Comparison of ENCODE assay signal across 24 cellular contexts in the genomic region with DNA sequence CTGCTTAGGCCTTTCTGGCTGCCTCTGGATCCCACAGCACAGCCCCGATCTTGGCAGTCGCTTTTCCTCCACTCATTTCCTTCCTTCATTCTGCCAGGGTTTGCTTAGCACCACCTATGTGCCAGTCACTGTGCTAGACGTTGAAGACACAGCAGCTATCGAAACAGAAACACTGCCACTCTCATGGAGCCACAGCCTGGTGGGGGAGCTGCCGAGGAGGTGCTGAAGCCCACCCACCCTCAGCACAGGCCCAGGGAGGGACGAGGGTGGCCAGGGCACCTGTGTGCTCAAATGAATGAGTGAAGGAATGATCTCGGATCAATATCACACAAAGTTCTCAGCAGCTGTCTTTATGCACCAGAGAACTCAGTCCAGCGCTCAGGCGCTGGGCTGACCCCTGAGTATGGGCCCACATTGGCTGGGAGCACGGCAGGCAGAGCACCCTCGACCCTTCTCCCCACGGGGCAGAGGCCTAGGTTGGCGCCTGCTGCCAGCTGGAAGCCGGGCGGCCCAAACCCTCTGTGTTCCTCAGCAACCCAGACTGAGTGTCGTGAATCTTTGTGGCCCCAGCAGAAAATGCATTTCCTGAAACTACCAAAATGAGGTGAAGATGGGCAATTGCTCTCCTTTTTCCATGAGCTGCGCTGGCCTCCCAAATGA.
"Had no signal": no experiment of that assay in that cellular context is flagged by ENCODE, and none has a peak within 500 bp of the region (broad histone marks: within the 10 kb centered on the region; RNA-seq: fewer than 3 reads in every experiment).

No MANE protein-coding gene starts in this region.

- H3K4me2 ChIP-seq: KMS-11 had no signal

- H3K36me3 ChIP-seq: Peyer's patch had no signal

- H3K9me3 Mint-ChIP-seq: activated naive CD4-positive, alpha-beta T cell treated with anti-CD3 and anti-CD28 coated beads, Interleukin-2, amount 50 U/mL, for 24 hours; central memory CD8-positive, alpha-beta T cell; T-helper 1 cell treated with Interleukin-12 subunit alpha and Interleukin-12 subunit beta and Interleukin-4 antibody, amounts not matched to agents 30 μg/mL and 1 μg/mL, for 36 hours had no signal

- H3K4me1 ChIP-seq: Peyer's patch had no signal

- H3K27ac ChIP-seq: KMS-11, Peyer's patch, RWPE1 had no signal

- H3K27me3 ChIP-seq: Peyer's patch had no signal

- H3K9ac ChIP-seq: KMS-11 had no signal

- H3K4me3 Mint-ChIP-seq: activated CD8-positive, alpha-beta T cell treated with anti-CD3 and anti-CD28 coated beads, Interleukin-2, amount 10 ng/mL, durations not matched to agents 7 days and 5 days; activated naive CD4-positive, alpha-beta T cell treated with anti-CD3 and anti-CD28 coated beads, Interleukin-2, amount 50 U/mL, for 24 hours; central memory CD8-positive, alpha-beta T cell; T-helper 1 cell treated with Interleukin-12 subunit alpha and Interleukin-12 subunit beta and Interleukin-4 antibody, amounts not matched to agents 30 μg/mL and 1 μg/mL, for 36 hours had no signal

- H3K9me3 ChIP-seq: Peyer's patch had no signal

- FAIRE-seq: bronchial epithelial cell had no signal

- ATAC-seq: activated CD8-positive, alpha-beta T cell treated with anti-CD3 and anti-CD28 coated beads, Interleukin-2, amount 10 ng/mL, durations not matched to agents 7 days and 5 days had no signal

- H3K27ac Mint-ChIP-seq: activated CD8-positive, alpha-beta T cell treated with anti-CD3 and anti-CD28 coated beads, Interleukin-2, amount 10 ng/mL, durations not matched to agents 7 days and 5 days; activated naive CD4-positive, alpha-beta T cell treated with anti-CD3 and anti-CD28 coated beads, Interleukin-2, amount 50 U/mL, for 24 hours; T-helper 1 cell treated with Interleukin-12 subunit alpha and Interleukin-12 subunit beta and Interleukin-4 antibody, amounts not matched to agents 30 μg/mL and 1 μg/mL, for 36 hours had no signal

- H3K36me3 Mint-ChIP-seq: activated naive CD4-positive, alpha-beta T cell treated with anti-CD3 and anti-CD28 coated beads, Interleukin-2, amount 50 U/mL, for 24 hours had no signal

- DNase-seq: activated CD4-positive, alpha-beta T cell treated with anti-CD3 and anti-CD28 coated beads for 48 hours; activated CD4-positive, alpha-beta T cell treated with anti-CD3 and anti-CD28 coated beads, Interleukin-2, amount 50 U/mL, for 4 hours; activated CD4-positive, CD25-positive, alpha-beta regulatory T cell treated with anti-CD3 and anti-CD28 coated beads, Interleukin-2, amount 50 U/mL, for 72 hours; activated CD8-positive, alpha-beta memory T cell treated with anti-CD3 and anti-CD28 coated beads, Interleukin-2, amount 50 U/mL, for 48 hours; activated CD8-positive, alpha-beta T cell treated with anti-CD3 and anti-CD28 coated beads, Interleukin-2, amount 10 ng/mL, durations not matched to agents 7 days and 5 days; activated naive CD4-positive, alpha-beta T cell; activated T-cell treated with anti-CD3 and anti-CD28 coated beads, Interleukin-2, amount 50 U/mL, for 1 hour; NCI-H1092 treated with DMSO at 0.1 percent for 48 hours; NCI-H1417 treated with DMSO at 0.1 percent for 48 hours; NCI-H1694; NCI-H2029; NCI-H345; NCI-H510A; NCI-H526 treated with DMSO at 0.1 percent for 48 hours; NK-92 treated with Interleukin-12 subunit alpha and Interleukin-12 subunit beta, amount 100 ng/mL, for 24 hours; OCI-M1; Peyer's patch; SHP77 treated with DMSO at 0.1 percent for 48 hours had no signal

- H3K4me3 ChIP-seq: Peyer's patch had no signal

- H3K4me1 Mint-ChIP-seq: activated naive CD4-positive, alpha-beta T cell treated with anti-CD3 and anti-CD28 coated beads, Interleukin-2, amount 50 U/mL, for 24 hours had no signal
